In genomic region chr11:122076721-122077120, GRCh38 we compare ENCODE assay signal across 15 cellular contexts.
A peak's percentile ranks its signal among the peaks of the same experiment; 100 is the strongest.
DNase-seq lines count a peak whose midpoint lies in the region; ATAC-seq and FAIRE-seq lines count a peak whose summit lies in the region.
"Had no signal": no experiment of that assay in that cellular context is flagged by ENCODE, and none has a peak within 500 bp of the region (broad histone marks: within the 10 kb centered on the region; RNA-seq: fewer than 3 reads in every experiment).

No MANE protein-coding gene starts in this region.

- ATAC-seq in GM19351 (IDR thresholded peaks at IDR 0.05; ENCODE audit: unreplicated experiment): no peak
- ATAC-seq in HG02970 (IDR thresholded peaks at IDR 0.05; ENCODE audit: low FRiP score, unreplicated experiment): no peak
- ATAC-seq: A549, HCT116 had no signal

- DNase-seq in HTR-8/SVneo (ENCODE audit: insufficient read length, low spot score): no peak
- peak; percentile 81 for DNase-seq in globus pallidus (ENCODE audit: low spot score)
- peak; percentile 82 for DNase-seq in pons (ENCODE audit: low spot score)
- no peak for DNase-seq in NCI-H2029 (lab: John Stamatoyannopoulos, UW)
- DNase-seq in inferior parietal cortex (ENCODE audit: extremely low spot score): no peak
- DNase-seq: Caco-2; CD8-positive, alpha-beta memory T cell; DMS53; GF-D8 had no signal

- FAIRE-seq in HTR-8/SVneo (lab: Jason Lieb, UNC): peak; percentile 65
- FAIRE-seq: A549, GM19239, H54 had no signal

Comparison
In these comparisons a context has a peak if more than half of its experiments do, and no peak if none do; other contexts are left out.
1. DNase-seq: peak in globus pallidus (single experiment) and pons (single experiment); none in HTR-8/SVneo (single experiment), NCI-H2029 (single experiment) and inferior parietal cortex (single experiment).